ENCODE assay signal across 1 cellular context in the genomic region with DNA sequence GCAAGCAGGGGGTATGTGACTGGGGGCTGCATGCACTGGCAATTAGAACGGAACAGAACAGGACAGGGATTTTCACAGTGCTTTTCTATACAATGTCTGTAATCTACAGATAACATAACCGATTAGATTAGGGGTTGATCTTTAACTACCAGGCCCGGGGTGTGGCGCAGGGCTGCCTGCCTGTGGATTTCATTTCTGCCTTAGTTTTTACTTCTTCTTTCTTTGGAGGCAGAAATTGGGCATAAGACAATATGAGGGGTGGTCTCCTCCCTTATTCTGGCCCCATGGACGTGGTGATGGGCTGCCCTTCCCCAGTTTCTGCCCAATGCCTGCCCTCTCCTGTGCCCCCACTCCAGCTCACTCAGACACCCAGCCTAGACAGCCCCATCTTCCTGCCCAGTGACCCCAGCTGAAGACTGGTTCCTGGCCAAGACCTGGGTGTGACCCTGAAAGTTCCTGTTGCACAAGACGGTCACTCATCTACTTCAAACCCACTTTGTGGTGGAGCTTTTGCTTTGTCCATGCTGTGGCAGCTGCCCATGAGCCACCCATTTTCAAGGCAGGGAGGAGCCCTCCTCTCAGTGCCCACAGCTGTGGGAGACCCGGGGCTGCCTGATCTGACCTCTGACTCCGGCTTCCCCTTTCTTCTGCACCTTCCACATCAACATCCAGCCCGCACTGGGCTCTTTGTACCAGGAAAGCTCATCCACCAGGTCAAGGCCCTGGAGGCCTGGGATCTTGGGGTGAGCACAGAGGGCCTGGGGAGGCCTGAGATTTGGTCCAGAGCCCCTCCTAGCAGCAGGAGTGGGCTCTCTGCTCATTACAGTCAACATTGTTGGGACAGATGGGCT.
TF ChIP-seq lines count a peak whose summit lies in the region.

No MANE protein-coding gene starts in this region.

TF ChIP-seq in K562, 482 proteins besides CTCF, POLR2A, EP300 and RAD21:
- TF ChIP-seq, protein P1, sequence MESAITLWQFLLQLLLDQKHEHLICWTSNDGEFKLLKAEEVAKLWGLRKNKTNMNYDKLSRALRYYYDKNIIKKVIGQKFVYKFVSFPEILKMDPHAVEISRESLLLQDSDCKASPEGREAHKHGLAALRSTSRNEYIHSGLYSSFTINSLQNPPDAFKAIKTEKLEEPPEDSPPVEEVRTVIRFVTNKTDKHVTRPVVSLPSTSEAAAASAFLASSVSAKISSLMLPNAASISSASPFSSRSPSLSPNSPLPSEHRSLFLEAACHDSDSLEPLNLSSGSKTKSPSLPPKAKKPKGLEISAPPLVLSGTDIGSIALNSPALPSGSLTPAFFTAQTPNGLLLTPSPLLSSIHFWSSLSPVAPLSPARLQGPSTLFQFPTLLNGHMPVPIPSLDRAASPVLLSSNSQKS (CRISPR knock-in tag; IDR thresholded peaks at IDR 0.05) = no peak
- TF ChIP-seq CEBPB (tag; IDR thresholded peaks at IDR 0.05) (0 out of 2 replicates have a peak, but pooled peaks have one; percentile 18), NR2C2 (CRISPR knock-in tag; IDR thresholded peaks at IDR 0.05) (no peak), NR2C2 (tag; IDR thresholded peaks at IDR 0.05) (peak; percentile 16; the same call in 1 of the 2 replicates), CHD7 (IDR thresholded peaks at IDR 0.05; ENCODE audit: low read depth, low read length) (no peak)
- TF ChIP-seq, protein P2, sequence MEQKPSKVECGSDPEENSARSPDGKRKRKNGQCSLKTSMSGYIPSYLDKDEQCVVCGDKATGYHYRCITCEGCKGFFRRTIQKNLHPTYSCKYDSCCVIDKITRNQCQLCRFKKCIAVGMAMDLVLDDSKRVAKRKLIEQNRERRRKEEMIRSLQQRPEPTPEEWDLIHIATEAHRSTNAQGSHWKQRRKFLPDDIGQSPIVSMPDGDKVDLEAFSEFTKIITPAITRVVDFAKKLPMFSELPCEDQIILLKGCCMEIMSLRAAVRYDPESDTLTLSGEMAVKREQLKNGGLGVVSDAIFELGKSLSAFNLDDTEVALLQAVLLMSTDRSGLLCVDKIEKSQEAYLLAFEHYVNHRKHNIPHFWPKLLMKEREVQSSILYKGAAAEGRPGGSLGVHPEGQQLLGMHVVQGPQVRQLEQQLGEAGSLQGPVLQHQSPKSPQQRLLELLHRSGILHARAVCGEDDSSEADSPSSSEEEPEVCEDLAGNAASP (IDR thresholded peaks at IDR 0.05) = no peak
- TF ChIP-seq, protein P3, sequence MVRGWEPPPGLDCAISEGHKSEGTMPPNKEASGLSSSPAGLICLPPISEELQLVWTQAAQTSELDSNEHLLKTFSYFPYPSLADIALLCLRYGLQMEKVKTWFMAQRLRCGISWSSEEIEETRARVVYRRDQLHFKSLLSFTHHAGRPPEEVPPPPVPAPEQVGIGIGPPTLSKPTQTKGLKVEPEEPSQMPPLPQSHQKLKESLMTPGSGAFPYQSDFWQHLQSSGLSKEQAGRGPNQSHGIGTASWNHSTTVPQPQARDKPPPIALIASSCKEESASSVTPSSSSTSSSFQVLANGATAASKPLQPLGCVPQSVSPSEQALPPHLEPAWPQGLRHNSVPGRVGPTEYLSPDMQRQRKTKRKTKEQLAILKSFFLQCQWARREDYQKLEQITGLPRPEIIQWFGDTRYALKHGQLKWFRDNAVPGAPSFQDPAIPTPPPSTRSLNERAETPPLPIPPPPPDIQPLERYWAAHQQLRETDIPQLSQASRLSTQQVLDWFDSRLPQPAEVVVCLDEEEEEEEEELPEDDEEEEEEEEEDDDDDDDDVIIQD (CRISPR knock-in tag; IDR thresholded peaks at IDR 0.05) = no peak
